30 cellular contexts compared by ENCODE assay signal in genomic region chr1:47913225-47913823, GRCh38.
"Had no signal": no experiment of that assay in that cellular context is flagged by ENCODE, and none has a peak within 500 bp of the region (broad histone marks: within the 10 kb centered on the region; RNA-seq: fewer than 3 reads in every experiment).

No MANE protein-coding gene starts in this region.

- H3K27ac Mint-ChIP-seq: activated CD4-positive, alpha-beta memory T cell treated with anti-CD3 and anti-CD28 coated beads, Interleukin-2, amount 10 ng/mL, durations not matched to agents 7 days and 5 days; activated naive CD4-positive, alpha-beta T cell treated with anti-CD3 and anti-CD28 coated beads, Interleukin-2, amount 50 U/mL, for 24 hours; activated naive CD8-positive, alpha-beta T cell treated with anti-CD3 and anti-CD28 coated beads, Interleukin-2, amount 50 U/mL, for 24 hours; activated T-cell treated with anti-CD3 and anti-CD28 coated beads, Interleukin-2, amount 50 U/mL, for 24 hours; activated T-helper 17 cell treated with anti-CD3 and anti-CD28 coated beads, Interleukin-2, amount 50 U/mL, for 72 hours; endodermal cell; stimulated activated naive CD8-positive, alpha-beta T cell treated with anti-CD3 and anti-CD28 coated beads, Interleukin-15, Interleukin-2, amounts not matched to agents 100 ng/mL and 50 ng/mL, for 24 hours had no signal

- DNase-seq: activated CD4-positive, alpha-beta memory T cell treated with anti-CD3 and anti-CD28 coated beads, Interleukin-2, amount 10 ng/mL, durations not matched to agents 7 days and 5 days; activated CD4-positive, alpha-beta T cell treated with anti-CD3 and anti-CD28 coated beads for 48 hours; activated CD8-positive, alpha-beta memory T cell treated with anti-CD3 and anti-CD28 coated beads, Interleukin-2, amount 50 U/mL, for 48 hours; activated gamma-delta T cell treated with Interleukin-2 at 50 U/mL for 16 hours; activated naive CD8-positive, alpha-beta T cell treated with anti-CD3 and anti-CD28 coated beads, Interleukin-2, amount 50 U/mL, for 24 hours; activated T-cell treated with anti-CD3 and anti-CD28 coated beads, Interleukin-2, amount 50 U/mL, for 24 hours; amygdala; caudate nucleus; cortex of kidney; endodermal cell; foreskin fibroblast; heart left ventricle; hypothalamus; mesendoderm; occipital lobe; right cardiac atrium; stimulated activated CD4-positive, alpha-beta T cell treated with anti-CD3 and anti-CD28 coated beads, Interleukin-4, amount 100 ng/mL, for 1 hour; trophoblast cell had no signal

- H3K4me3 Mint-ChIP-seq: activated CD4-positive, alpha-beta memory T cell treated with anti-CD3 and anti-CD28 coated beads, Interleukin-2, amount 10 ng/mL, durations not matched to agents 7 days and 5 days; activated naive CD4-positive, alpha-beta T cell treated with anti-CD3 and anti-CD28 coated beads, Interleukin-2, amount 50 U/mL, for 24 hours; activated naive CD8-positive, alpha-beta T cell treated with anti-CD3 and anti-CD28 coated beads, Interleukin-2, amount 50 U/mL, for 24 hours; activated T-cell treated with anti-CD3 and anti-CD28 coated beads, Interleukin-2, amount 50 U/mL, for 24 hours; activated T-helper 17 cell treated with anti-CD3 and anti-CD28 coated beads, Interleukin-2, amount 50 U/mL, for 72 hours; endodermal cell; nephron; stimulated activated naive CD8-positive, alpha-beta T cell treated with anti-CD3 and anti-CD28 coated beads, Interleukin-15, Interleukin-2, amounts not matched to agents 100 ng/mL and 50 ng/mL, for 24 hours had no signal

- H3K4me3 ChIP-seq: heart left ventricle, left lung, lung, thoracic aorta had no signal

- H3K27me3 ChIP-seq: heart left ventricle, left lung had no signal

- FAIRE-seq: TTC549, urothelium cell line had no signal

- H3K9me3 ChIP-seq: heart left ventricle, left lung, thoracic aorta had no signal

- H3K27me3 Mint-ChIP-seq: stimulated activated naive CD8-positive, alpha-beta T cell treated with anti-CD3 and anti-CD28 coated beads, Interleukin-15, Interleukin-2, amounts not matched to agents 100 ng/mL and 50 ng/mL, for 24 hours had no signal

- H3K9me3 Mint-ChIP-seq: activated CD4-positive, alpha-beta memory T cell treated with anti-CD3 and anti-CD28 coated beads, Interleukin-2, amount 10 ng/mL, durations not matched to agents 7 days and 5 days; activated naive CD4-positive, alpha-beta T cell treated with anti-CD3 and anti-CD28 coated beads, Interleukin-2, amount 50 U/mL, for 24 hours; activated naive CD8-positive, alpha-beta T cell treated with anti-CD3 and anti-CD28 coated beads, Interleukin-2, amount 50 U/mL, for 24 hours; activated T-cell treated with anti-CD3 and anti-CD28 coated beads, Interleukin-2, amount 50 U/mL, for 24 hours; activated T-helper 17 cell treated with anti-CD3 and anti-CD28 coated beads, Interleukin-2, amount 50 U/mL, for 72 hours; endodermal cell; nephron; stimulated activated naive CD8-positive, alpha-beta T cell treated with anti-CD3 and anti-CD28 coated beads, Interleukin-15, Interleukin-2, amounts not matched to agents 100 ng/mL and 50 ng/mL, for 24 hours had no signal

- H3K36me3 Mint-ChIP-seq: activated naive CD4-positive, alpha-beta T cell treated with anti-CD3 and anti-CD28 coated beads, Interleukin-2, amount 50 U/mL, for 24 hours had no signal

- ATAC-seq: activated CD4-positive, CD25-positive, alpha-beta regulatory T cell treated with anti-CD3 and anti-CD28 coated beads, Interleukin-2, amount 50 U/mL, for 24 hours; activated naive CD8-positive, alpha-beta T cell treated with anti-CD3 and anti-CD28 coated beads, Interleukin-2, amount 50 U/mL, for 24 hours; activated T-helper 17 cell treated with anti-CD3 and anti-CD28 coated beads, Interleukin-2, amount 50 U/mL, for 72 hours; esophagus mucosa; heart left ventricle had no signal

- H3K27ac ChIP-seq: heart left ventricle, left lung, thoracic aorta, VCaP had no signal

- H3K4me1 Mint-ChIP-seq: activated CD4-positive, alpha-beta memory T cell treated with anti-CD3 and anti-CD28 coated beads, Interleukin-2, amount 10 ng/mL, durations not matched to agents 7 days and 5 days; activated naive CD4-positive, alpha-beta T cell treated with anti-CD3 and anti-CD28 coated beads, Interleukin-2, amount 50 U/mL, for 24 hours; activated naive CD8-positive, alpha-beta T cell treated with anti-CD3 and anti-CD28 coated beads, Interleukin-2, amount 50 U/mL, for 24 hours; activated T-helper 17 cell treated with anti-CD3 and anti-CD28 coated beads, Interleukin-2, amount 50 U/mL, for 72 hours had no signal

- H3K4me1 ChIP-seq: left lung had no signal

- H3K36me3 ChIP-seq: heart left ventricle, left lung, thoracic aorta had no signal
